ENCODE assay signal across 1 cellular context in genomic region chr9:96449844-96450612, GRCh38.
TF ChIP-seq lines count a peak whose summit lies in the region.

TSS of gene HABP4 (plus strand) at chr9:96450169. CDS start at chr9:96450280, 111 bp downstream.

TF ChIP-seq in GM12878, 131 proteins besides CTCF, POLR2A, EP300 and RAD21 (continued from another document):
- no peak; the same call in 1 of the 2 replicates for TF ChIP-seq ZNF217 (IDR thresholded peaks at IDR 0.05)
- TF ChIP-seq SREBF2 (IDR thresholded peaks at IDR 0.05; ENCODE audit: low read length), result no peak
- no peak for TF ChIP-seq SMAD1 (IDR thresholded peaks at IDR 0.05; ENCODE audit: low read depth, partially characterized antibody)
